In the genomic region with DNA sequence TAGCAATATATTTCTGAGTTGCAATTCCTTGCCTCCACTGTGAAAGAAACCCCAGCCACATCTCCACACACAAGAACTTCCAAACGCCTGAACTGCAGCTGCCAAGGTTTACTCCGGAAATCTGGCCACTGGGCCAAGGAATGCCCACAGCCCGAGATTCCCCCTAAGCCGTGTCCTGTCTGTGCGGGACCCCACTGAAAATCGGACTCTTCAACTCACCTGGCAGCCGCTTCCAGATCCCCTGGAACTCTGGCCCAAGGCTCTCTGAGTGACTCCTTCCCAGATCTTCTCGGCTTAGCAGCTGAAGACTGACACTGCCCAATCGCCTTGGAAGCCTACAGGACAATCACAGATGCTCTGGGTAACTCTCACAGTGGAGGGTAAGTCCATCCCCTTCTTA, we compare ENCODE assay signal across 8 cellular contexts.
DNase-seq lines count a peak whose midpoint lies in the region; FAIRE-seq and TF ChIP-seq lines count a peak whose summit lies in the region.
"Not testable (repeated sequence)": the region's sequence is repeated elsewhere in the genome, so short reads cannot be mapped to it uniquely, and the experiment has no call there.

No MANE protein-coding gene starts in this region.

- not testable (repeated sequence) for H3K4ac ChIP-seq in H9 (ENCODE audit: low read depth, low read length); H1 (replicated peaks; ENCODE audit: insufficient read length, low read depth, low read length)

- H3K36me3 ChIP-seq in ES-I3 (ENCODE audit: insufficient read depth, low read length) (peaks cover 27% of the 10 kb centered on the region), HUES64 (ENCODE audit: insufficient read depth, low read length) (peaks cover 34% of the 10 kb centered on the region), H1 (ENCODE audit: control insufficient read depth in 2 of 4, insufficient read depth in 4 of 4, low read length in 3 of 4) (peaks cover 10 to 49% (median 30%) of the 10 kb centered on the region in 4 experiments), iPS DF 6.9 (ENCODE audit: control insufficient read depth, insufficient read depth, low read length) (peaks cover 14% of the 10 kb centered on the region)
- H3K36me3 ChIP-seq in iPS-18a (ENCODE audit: control insufficient read depth, low read depth, low read length); neural progenitor cell: not testable (repeated sequence)

- H3K56ac ChIP-seq in H9 (ENCODE audit: insufficient read length, low read depth, low read length); H1 (replicated peaks; ENCODE audit: insufficient read length, low read depth, low read length): not testable (repeated sequence)

- CTCF ChIA-PET in H1 (lab: Charles Lee; ENCODE audit: partially characterized antibody) = not testable (repeated sequence)

- not testable (repeated sequence) for H2BK120ac ChIP-seq in H9 (ENCODE audit: low read depth, low read length, poor library complexity, severe bottlenecking); H1 (replicated peaks; ENCODE audit: low read depth, low read length)

- peak overlapping the region; percentile 88 for H3K9ac ChIP-seq in ES-I3 (ENCODE audit: low read depth, low read length)
- H3K9ac ChIP-seq in H9 (ENCODE audit: extremely low read depth, insufficient read length, low read length) = peak overlapping the region; percentile 62
- H3K9ac ChIP-seq in HUES64 (ENCODE audit: low read depth, low read length) = peak overlapping the region; percentile 88
- peak overlapping the region in 1 of 4 experiments; percentile 72; a peak in 1 of 7 replicates for H3K9ac ChIP-seq in H1 (replicated peaks in 1 of 4; ENCODE audit: extremely low read depth in 1 of 4, low read depth in 3 of 4, low read length in 3 of 4)
- H3K9ac ChIP-seq in iPS-18a (ENCODE audit: low read length); neural progenitor cell: not testable (repeated sequence)

- not testable (repeated sequence) for H3K14ac ChIP-seq in H9 (ENCODE audit: insufficient read depth, low read length); H1 (ENCODE audit: insufficient read length)

- not testable (repeated sequence) for TF ChIP-seq EP300 in H1 (IDR thresholded peaks at IDR 0.05; ENCODE audit: borderline replicate concordance in 1 of 2, low read depth in 2 of 2, low read length in 2 of 2)

- H2BK5ac ChIP-seq in H9 (ENCODE audit: insufficient read length, low read length) = not testable (repeated sequence)
- H2BK5ac ChIP-seq in H1 (ENCODE audit: low read depth, low read length) = peak overlapping the region; percentile 78; the same call in 1 of the 2 replicates

- H3K23ac ChIP-seq in H9 (ENCODE audit: insufficient read length, low read depth, low read length); H1 (ENCODE audit: insufficient read length): not testable (repeated sequence)

- not testable (repeated sequence) for H3K27me3 ChIP-seq in H9 (ENCODE audit: insufficient read depth, low read length); HUES64 (ENCODE audit: insufficient read depth, low read length); H1 (replicated peaks in 1 of 4; ENCODE audit: control insufficient read depth in 3 of 4, extremely low read depth in 1 of 4, insufficient read depth in 3 of 4, low read length in 3 of 4); iPS DF 6.9 (ENCODE audit: control insufficient read depth, insufficient read depth, low read length); iPS-18a (ENCODE audit: control insufficient read depth, insufficient read depth, low read length); neural progenitor cell

- not testable (repeated sequence) for H3K79me1 ChIP-seq in H9 (ENCODE audit: insufficient read depth, low read depth, low read length, poor library complexity, severe bottlenecking); H1 (ENCODE audit: low read depth, low read length)

- H4K5ac ChIP-seq in H9 (ENCODE audit: insufficient read length, low read depth, low read length) = not testable (repeated sequence)
- peak overlapping the region; percentile 69 for H4K5ac ChIP-seq in H1 (ENCODE audit: insufficient read length, low read depth, low read length)

- not testable (repeated sequence) for TF ChIP-seq RAD21 in H1 (IDR thresholded peaks at IDR 0.05 in 1 of 2, conservative IDR thresholded peaks at IDR 0.05 in 1 of 2; ENCODE audit: low read depth in 2 of 2, low read length in 2 of 2)

- not testable (repeated sequence) for H2BK12ac ChIP-seq in H9 (ENCODE audit: insufficient read length, low read depth, low read length); H1 (ENCODE audit: low read depth, low read length)

- H3K4me1 Mint-ChIP-seq in H9 = peaks cover 23% of the 10 kb centered on the region in 2 experiments
- H3K4me1 Mint-ChIP-seq in neural progenitor cell = not testable (repeated sequence)

- not testable (repeated sequence) for H2AFZ ChIP-seq in H9 (ENCODE audit: low read length); H1 (ENCODE audit: low read length)
- peak overlapping the region; percentile 77 for H2AFZ ChIP-seq in neural progenitor cell (replicated peaks)

- H4K91ac ChIP-seq in H9 (ENCODE audit: insufficient read length, low read depth, low read length); H1 (replicated peaks; ENCODE audit: insufficient read length, low read length): not testable (repeated sequence)

- TF ChIP-seq POLR2A in H1 (IDR thresholded peaks at IDR 0.05; ENCODE audit: control extremely low read depth in 1 of 2, low read depth in 2 of 2, low read length in 2 of 2) = not testable (repeated sequence)

- not testable (repeated sequence) for H2BK20ac ChIP-seq in H9 (ENCODE audit: low read depth, low read length, poor library complexity, severe bottlenecking); H1 (ENCODE audit: low read length)

- not testable (repeated sequence) for FAIRE-seq in H1 (lab: Jason Lieb, UNC)

- not testable (repeated sequence) for DNase-seq in H9; H1 (ENCODE audit: low read depth in 1 of 2, low spot score in 2 of 2); iPS DF 6.9 (ENCODE audit: low read depth, low spot score); neural progenitor cell (ENCODE audit: low spot score)
- DNase-seq in islet precursor cell = peak; percentile 61

- not testable (repeated sequence) for H2AK5ac ChIP-seq in H9 (ENCODE audit: insufficient read length, low read length); H1 (ENCODE audit: low read depth, low read length)

- not testable (repeated sequence) for H4K8ac ChIP-seq in H9 (replicated peaks; ENCODE audit: insufficient read length, low read depth, low read length); H1 (ENCODE audit: extremely low read depth, insufficient read depth, low read length)

- not testable (repeated sequence) for H3K18ac ChIP-seq in H9 (ENCODE audit: insufficient read length, low read depth, low read length)
- 0 out of 2 replicates have a peak overlapping the region, but pooled peaks have one; percentile 48 for H3K18ac ChIP-seq in H1 (ENCODE audit: extremely low read depth, low read length)

- H3K9me3 ChIP-seq in ES-I3 (ENCODE audit: control insufficient read depth, insufficient read depth, low read length); H9 (ENCODE audit: control insufficient read depth, low read depth, low read length); HUES64 (ENCODE audit: insufficient read depth, low read depth, low read length); H1 (ENCODE audit: insufficient read depth in 2 of 2, low read depth in 1 of 2, low read length in 1 of 2); iPS DF 6.9 (ENCODE audit: control insufficient read depth, insufficient read depth, low read length); iPS-18a (ENCODE audit: control insufficient read depth, low read depth, low read length); neural progenitor cell (ENCODE audit: low read depth): not testable (repeated sequence)

- not testable (repeated sequence) for H3K4me3 Mint-ChIP-seq in H9, neural progenitor cell

- not testable (repeated sequence) for H3K27ac Mint-ChIP-seq in H9, neural progenitor cell

- not testable (repeated sequence) for H3K27me3 Mint-ChIP-seq in H9 (ENCODE audit: low read depth); neural progenitor cell (ENCODE audit: insufficient read depth, low read depth)

- POLR2A ChIA-PET in H1 (lab: Charles Lee; ENCODE audit: partially characterized antibody) = interaction anchor here (0.8 to 1.4 kb wide), 5 partner anchors 10 to 257 kb away, joined by 3 to 8 read pairs (median 3); no protein-coding TSS in a partner anchor

- not testable (repeated sequence) for H3K9me3 Mint-ChIP-seq in H9, neural progenitor cell

- H3K4me3 ChIP-seq in HUES64 (ENCODE audit: low read length) = peak overlapping the region; percentile 77
- H3K4me3 ChIP-seq in H1 (ENCODE audit: extremely low read depth in 1 of 4, insufficient read depth in 2 of 4, low read depth in 3 of 4, low read length in 4 of 4) = peak overlapping the region; percentile 72 to 99 (median 83)
- H3K4me3 ChIP-seq in iPS DF 6.9 (ENCODE audit: low read length) = peak overlapping the region; percentile 14; the same call in 1 of the 2 replicates
- H3K4me3 ChIP-seq in iPS-18a (ENCODE audit: low read length) = peak overlapping the region; percentile 71
- H3K4me3 ChIP-seq in neural progenitor cell = not testable (repeated sequence)

- H2BK15ac ChIP-seq in H9 (ENCODE audit: low read depth, low read length); H1 (ENCODE audit: low read length): not testable (repeated sequence)

- H3K4me2 ChIP-seq in H9 (ENCODE audit: insufficient read depth, insufficient read length, low read length) = peak overlapping the region; percentile 95
- H3K4me2 ChIP-seq in H1 (ENCODE audit: insufficient read depth in 1 of 2, low read depth in 2 of 2, low read length in 2 of 2) = peak overlapping the region; percentile 92 to 96
- H3K4me2 ChIP-seq in neural progenitor cell = not testable (repeated sequence)

- H3K23me2 ChIP-seq in H9 (ENCODE audit: insufficient read length, low read depth, low read length, poor library complexity, severe bottlenecking) (peaks cover 13% of the 10 kb centered on the region), H1 (ENCODE audit: low read depth, low read length) (peaks cover 13% of the 10 kb centered on the region)

- not testable (repeated sequence) for H3K27ac ChIP-seq in H9 (ENCODE audit: insufficient read length, low read depth, low read length); H1 (ENCODE audit: low read depth, low read length); iPS DF 6.9 (ENCODE audit: low read length); iPS-18a (ENCODE audit: low read length); neural progenitor cell
- H3K27ac ChIP-seq in HUES64 (ENCODE audit: low read depth, low read length) = peak overlapping the region; percentile 30; the same call in 1 of the 2 replicates

- H4K20me1 ChIP-seq in H9 (ENCODE audit: control insufficient read depth, insufficient read depth, insufficient read length); H1 (replicated peaks in 1 of 2; ENCODE audit: control insufficient read depth in 1 of 2, insufficient read depth in 2 of 2, low read length in 2 of 2); neural progenitor cell (ENCODE audit: low read depth): not testable (repeated sequence)

- H3T11ph ChIP-seq in H9 (ENCODE audit: low read length) = not testable (repeated sequence)

- H3K36me3 Mint-ChIP-seq in H9 (ENCODE audit: insufficient read depth in 1 of 3, low read depth in 3 of 3); neural progenitor cell: not testable (repeated sequence)

- H3K4me1 ChIP-seq in ES-I3 (ENCODE audit: insufficient read depth, low read length) (peaks cover 25% of the 10 kb centered on the region), HUES64 (ENCODE audit: insufficient read depth, low read length) (peaks cover 28% of the 10 kb centered on the region), H1 (replicated peaks in 1 of 4; ENCODE audit: control insufficient read depth in 3 of 4, insufficient read depth in 4 of 4, low read length in 3 of 4) (peaks cover 7 to 23% (median 10%) of the 10 kb centered on the region in 4 experiments; a peak in 5 of 7 replicates), iPS-18a (ENCODE audit: control insufficient read depth, low read depth, low read length) (peaks cover 28% of the 10 kb centered on the region), neural progenitor cell (peaks cover 42% of the 10 kb centered on the region)
- not testable (repeated sequence) for H3K4me1 ChIP-seq in H9 (ENCODE audit: insufficient read depth, low read length); iPS DF 6.9 (ENCODE audit: control insufficient read depth, insufficient read depth, low read length)

- H3K79me2 ChIP-seq in H9 (ENCODE audit: insufficient read depth, low read length) (peaks cover 15% of the 10 kb centered on the region; the same call in 1 of the 2 replicates), H1 (ENCODE audit: control insufficient read depth in 1 of 2, insufficient read depth in 2 of 2, low read length in 2 of 2) (peaks cover 0 to 60% of the 10 kb centered on the region in 2 experiments; a peak in 3 of 4 replicates)
- H3K79me2 ChIP-seq in neural progenitor cell (ENCODE audit: low read depth) = not testable (repeated sequence)

- TF ChIP-seq CTCF in H9 (conservative IDR thresholded peaks at IDR 0.05); H1 (IDR thresholded peaks at IDR 0.05; ENCODE audit: control extremely low read depth in 1 of 3, insufficient read depth in 1 of 3, low read depth in 1 of 3, low read length in 3 of 3); neural progenitor cell (IDR thresholded peaks at IDR 0.05): not testable (repeated sequence)

- not testable (repeated sequence) for H3F3A ChIP-seq in neural progenitor cell (ENCODE audit: low read depth)

- WGBS in H9 (ENCODE audit: extremely low coverage, insufficient read length, low lambda C conversion rate) = no CpG with 5 or more reads among the region's 9 CpGs
- WGBS in HUES64 = 14% methylated on average over 9 of the region's 9 CpGs
- 33% methylated on average over 9 of the region's 9 CpGs; no CpG with 5 or more reads in 1 of the 2 experiments for WGBS in H1 (ENCODE audit: extremely low coverage in 1 of 2, insufficient coverage in 1 of 2, insufficient read length in 1 of 2, insufficient replicate concordance in 2 of 2, low coverage in 1 of 2, low lambda C conversion rate in 2 of 2, missing lambda C conversion rate in 1 of 2), 2 experiments
- no CpG with 5 or more reads among the region's 9 CpGs for WGBS in iPS DF 6.9 (ENCODE audit: insufficient coverage, insufficient read length)
